ENCODE assay signal across 1 cellular context in the genomic region with DNA sequence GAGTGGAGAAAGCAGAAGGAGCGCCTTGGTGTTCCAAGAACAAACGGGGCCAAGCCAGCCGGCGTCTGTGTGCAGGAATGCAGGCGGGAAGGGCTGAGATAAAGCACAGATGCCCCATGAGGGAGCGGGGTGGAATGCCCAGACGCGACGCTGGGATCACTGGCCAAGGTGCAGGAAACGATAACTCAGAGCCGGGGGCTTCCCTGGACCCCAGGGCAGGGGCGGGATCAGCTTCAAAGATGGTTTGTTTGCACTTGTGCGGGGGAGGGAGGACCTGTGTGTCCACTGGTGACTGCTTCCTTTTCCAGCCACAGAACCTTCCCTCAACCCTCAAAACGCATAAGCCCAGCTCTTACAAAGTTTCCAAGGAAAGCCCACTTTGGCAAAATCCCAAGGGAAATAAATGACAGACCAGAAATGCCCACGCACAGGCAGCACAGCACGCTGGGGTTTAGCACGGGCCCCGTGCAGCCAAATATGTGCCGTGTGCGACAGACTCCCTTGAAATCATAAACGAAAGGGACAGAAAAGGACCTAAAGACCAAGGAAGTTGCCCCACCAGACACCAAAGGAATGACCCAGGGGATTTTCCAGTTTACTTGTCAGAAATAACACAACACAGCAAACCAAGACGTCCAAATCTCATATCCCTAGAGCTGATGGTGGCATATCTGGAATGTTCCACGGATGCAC.
A peak's percentile ranks its signal among the peaks of the same experiment; 100 is the strongest.
TF ChIP-seq lines count a peak whose summit lies in the region.

No MANE protein-coding gene starts in this region.

TF ChIP-seq in HepG2, 621 proteins besides CTCF, POLR2A, EP300 and RAD21 (continued from another document and continues in another):
- TF ChIP-seq ZNF687 (CRISPR knock-in tag; IDR thresholded peaks at IDR 0.05) (peak; percentile 95), ZFP36L1 (CRISPR knock-in tag; IDR thresholded peaks at IDR 0.05) (no peak), ZFP36 (IDR thresholded peaks at IDR 0.05; ENCODE audit: borderline replicate concordance, low read depth, low read length, partially characterized antibody) (no peak), JDP2 (CRISPR knock-in tag; IDR thresholded peaks at IDR 0.05; ENCODE audit: borderline replicate concordance) (no peak), ZBTB39 (CRISPR knock-in tag; IDR thresholded peaks at IDR 0.05) (no peak), MED1 (CRISPR knock-in tag; IDR thresholded peaks at IDR 0.05) (peak; percentile 78), ZNF276 (CRISPR knock-in tag; IDR thresholded peaks at IDR 0.05; ENCODE audit: low read depth) (peak; percentile 66; the same call in 1 of the 2 replicates), EED (CRISPR knock-in tag; IDR thresholded peaks at IDR 0.05) (no peak), ZBTB25 (CRISPR knock-in tag; IDR thresholded peaks at IDR 0.05) (no peak), PHF8 (CRISPR knock-in tag; IDR thresholded peaks at IDR 0.05) (peak; percentile 27; the same call in 1 of the 2 replicates), ZNF232 (CRISPR knock-in tag; IDR thresholded peaks at IDR 0.05; ENCODE audit: borderline replicate concordance) (peak; percentile 83; the same call in 1 of the 2 replicates), ZNF468 (CRISPR knock-in tag; IDR thresholded peaks at IDR 0.05) (no peak), HOMEZ (CRISPR knock-in tag; IDR thresholded peaks at IDR 0.05; ENCODE audit: low read depth) (0 out of 2 replicates have a peak, but pooled peaks have one; percentile 24), KMT2B (CRISPR knock-in tag; IDR thresholded peaks at IDR 0.05) (no peak), NONO (IDR thresholded peaks at IDR 0.05) (no peak), NONO (CRISPR knock-in tag; conservative IDR thresholded peaks at IDR 0.05) (peak; percentile 69; the same call in 1 of the 2 replicates), TCF12 (IDR thresholded peaks at IDR 0.05) (no peak), TCF12 (CRISPR knock-in tag; IDR thresholded peaks at IDR 0.05) (peak; percentile 94), ZSCAN30 (CRISPR knock-in tag; IDR thresholded peaks at IDR 0.05) (no peak), NCOA5 (CRISPR knock-in tag; IDR thresholded peaks at IDR 0.05) (no peak), ZBTB4 (CRISPR knock-in tag; IDR thresholded peaks at IDR 0.05; ENCODE audit: borderline replicate concordance) (0 out of 2 replicates have a peak, but pooled peaks have one; percentile 74), LCORL (IDR thresholded peaks at IDR 0.05) (no peak), LCORL (CRISPR knock-in tag; IDR thresholded peaks at IDR 0.05) (peak; percentile 84; the same call in 1 of the 2 replicates), JARID2 (CRISPR knock-in tag; IDR thresholded peaks at IDR 0.05; ENCODE audit: insufficient replicate concordance) (peak; percentile 9), HNRNPH1 (optimal IDR thresholded peaks at IDR 0.05; ENCODE audit: low read depth, low read length) (peak; percentile 26), RFX1 (IDR thresholded peaks at IDR 0.05) (no peak), HNF4A (CRISPR knock-in tag; IDR thresholded peaks at IDR 0.05) (peak; percentile 86), RFXAP (CRISPR knock-in tag; IDR thresholded peaks at IDR 0.05; ENCODE audit: borderline replicate concordance) (0 out of 2 replicates have a peak, but pooled peaks have one; percentile 78), ZNF607 (CRISPR knock-in tag; IDR thresholded peaks at IDR 0.05; ENCODE audit: borderline replicate concordance) (peak; percentile 70), RBM22 (optimal IDR thresholded peaks at IDR 0.05; ENCODE audit: low read length) (no peak), MAF1 (CRISPR knock-in tag; IDR thresholded peaks at IDR 0.05; ENCODE audit: borderline replicate concordance) (peak; percentile 82; the same call in 1 of the 2 replicates), BORCS8-MEF2B (CRISPR knock-in tag; IDR thresholded peaks at IDR 0.05) (peak; percentile 58; the same call in 1 of the 2 replicates)
- TF ChIP-seq, protein P1, sequence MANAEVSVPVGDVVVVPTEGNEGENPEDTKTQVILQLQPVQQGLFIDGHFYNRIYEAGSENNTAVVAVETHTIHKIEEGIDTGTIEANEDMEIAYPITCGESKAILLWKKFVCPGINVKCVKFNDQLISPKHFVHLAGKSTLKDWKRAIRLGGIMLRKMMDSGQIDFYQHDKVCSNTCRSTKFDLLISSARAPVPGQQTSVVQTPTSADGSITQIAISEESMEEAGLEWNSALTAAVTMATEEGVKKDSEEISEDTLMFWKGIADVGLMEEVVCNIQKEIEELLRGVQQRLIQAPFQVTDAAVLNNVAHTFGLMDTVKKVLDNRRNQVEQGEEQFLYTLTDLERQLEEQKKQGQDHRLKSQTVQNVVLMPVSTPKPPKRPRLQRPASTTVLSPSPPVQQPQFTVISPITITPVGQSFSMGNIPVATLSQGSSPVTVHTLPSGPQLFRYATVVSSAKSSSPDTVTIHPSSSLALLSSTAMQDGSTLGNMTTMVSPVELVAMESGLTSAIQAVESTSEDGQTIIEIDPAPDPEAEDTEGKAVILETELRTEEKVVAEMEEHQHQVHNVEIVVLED (CRISPR knock-in tag; IDR thresholded peaks at IDR 0.05; ENCODE audit: borderline replicate concordance): peak; percentile 58
- TF ChIP-seq, protein P2, sequence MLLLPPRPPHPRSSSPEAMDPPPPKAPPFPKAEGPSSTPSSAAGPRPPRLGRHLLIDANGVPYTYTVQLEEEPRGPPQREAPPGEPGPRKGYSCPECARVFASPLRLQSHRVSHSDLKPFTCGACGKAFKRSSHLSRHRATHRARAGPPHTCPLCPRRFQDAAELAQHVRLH (CRISPR knock-in tag; IDR thresholded peaks at IDR 0.05; ENCODE audit: borderline replicate concordance, low read depth): peak; percentile 48; the same call in 1 of the 2 replicates
- TF ChIP-seq, protein P3, sequence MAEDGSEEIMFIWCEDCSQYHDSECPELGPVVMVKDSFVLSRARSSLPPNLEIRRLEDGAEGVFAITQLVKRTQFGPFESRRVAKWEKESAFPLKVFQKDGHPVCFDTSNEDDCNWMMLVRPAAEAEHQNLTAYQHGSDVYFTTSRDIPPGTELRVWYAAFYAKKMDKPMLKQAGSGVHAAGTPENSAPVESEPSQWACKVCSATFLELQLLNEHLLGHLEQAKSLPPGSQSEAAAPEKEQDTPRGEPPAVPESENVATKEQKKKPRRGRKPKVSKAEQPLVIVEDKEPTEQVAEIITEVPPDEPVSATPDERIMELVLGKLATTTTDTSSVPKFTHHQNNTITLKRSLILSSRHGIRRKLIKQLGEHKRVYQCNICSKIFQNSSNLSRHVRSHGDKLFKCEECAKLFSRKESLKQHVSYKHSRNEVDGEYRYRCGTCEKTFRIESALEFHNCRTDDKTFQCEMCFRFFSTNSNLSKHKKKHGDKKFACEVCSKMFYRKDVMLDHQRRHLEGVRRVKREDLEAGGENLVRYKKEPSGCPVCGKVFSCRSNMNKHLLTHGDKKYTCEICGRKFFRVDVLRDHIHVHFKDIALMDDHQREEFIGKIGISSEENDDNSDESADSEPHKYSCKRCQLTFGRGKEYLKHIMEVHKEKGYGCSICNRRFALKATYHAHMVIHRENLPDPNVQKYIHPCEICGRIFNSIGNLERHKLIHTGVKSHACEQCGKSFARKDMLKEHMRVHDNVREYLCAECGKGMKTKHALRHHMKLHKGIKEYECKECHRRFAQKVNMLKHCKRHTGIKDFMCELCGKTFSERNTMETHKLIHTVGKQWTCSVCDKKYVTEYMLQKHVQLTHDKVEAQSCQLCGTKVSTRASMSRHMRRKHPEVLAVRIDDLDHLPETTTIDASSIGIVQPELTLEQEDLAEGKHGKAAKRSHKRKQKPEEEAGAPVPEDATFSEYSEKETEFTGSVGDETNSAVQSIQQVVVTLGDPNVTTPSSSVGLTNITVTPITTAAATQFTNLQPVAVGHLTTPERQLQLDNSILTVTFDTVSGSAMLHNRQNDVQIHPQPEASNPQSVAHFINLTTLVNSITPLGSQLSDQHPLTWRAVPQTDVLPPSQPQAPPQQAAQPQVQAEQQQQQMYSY (CRISPR knock-in tag; IDR thresholded peaks at IDR 0.05): no peak; the same call in 1 of the 2 replicates
